ENCODE assay signal across 25 cellular contexts in the genomic region with DNA sequence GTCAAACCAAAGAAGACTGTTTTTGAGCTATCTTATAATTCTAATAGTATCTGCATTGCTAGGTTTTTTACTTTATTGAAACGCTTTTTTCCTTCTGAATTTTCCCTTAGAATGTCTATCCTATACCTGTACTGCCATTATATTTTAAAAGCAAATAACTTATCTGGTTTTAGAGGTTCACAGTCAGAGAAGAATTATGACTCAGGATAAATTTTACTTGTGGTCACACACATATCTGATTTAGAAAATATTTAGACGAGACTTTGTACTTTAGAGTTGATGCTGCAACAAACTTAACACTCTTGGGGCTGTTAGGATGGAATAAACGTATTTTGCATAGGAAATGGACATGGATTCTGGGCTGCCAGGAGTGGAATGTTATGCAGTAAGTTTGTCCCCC.
"Had no signal": no experiment of that assay in that cellular context is flagged by ENCODE, and none has a peak within 500 bp of the region (broad histone marks: within the 10 kb centered on the region; RNA-seq: fewer than 3 reads in every experiment).

No MANE protein-coding gene starts in this region.

- H3K27ac Mint-ChIP-seq: dendritic cell treated with granulocyte-macrophage colony-stimulating factor and Interleukin-4, amounts not matched to agents 40 ng/mL and 50 ng/mL, for 4 days; endodermal cell; mesothelial cell of epicardium had no signal

- DNase-seq: colonic mucosa; cortex of kidney; effector CD8-positive, alpha-beta T cell; effector memory CD8-positive, alpha-beta T cell; endodermal cell; esophagus squamous epithelium; foreskin fibroblast; foreskin melanocyte; gastrocnemius medialis; glutamatergic neuron; head of caudate nucleus; heart right ventricle; hippocampal formation; left cardiac atrium; left lung; left ventricle myocardium superior; lower lobe of right lung; mesenchymal stem cell had no signal

- H3K27me3 ChIP-seq: colonic mucosa, esophagus squamous epithelium, gastrocnemius medialis, heart right ventricle, left lung had no signal

- H3K9me3 Mint-ChIP-seq: dendritic cell treated with granulocyte-macrophage colony-stimulating factor and Interleukin-4, amounts not matched to agents 40 ng/mL and 50 ng/mL, for 4 days; effector memory CD8-positive, alpha-beta T cell; endodermal cell had no signal

- H3K4me3 Mint-ChIP-seq: dendritic cell treated with granulocyte-macrophage colony-stimulating factor and Interleukin-4, amounts not matched to agents 40 ng/mL and 50 ng/mL, for 4 days; effector memory CD8-positive, alpha-beta T cell; endodermal cell; mesothelial cell of epicardium had no signal

- H3K27ac ChIP-seq: colonic mucosa, epithelial cell of prostate, esophagus squamous epithelium, gastrocnemius medialis, heart right ventricle, left lung, lower lobe of right lung had no signal

- H3K36me3 ChIP-seq: colonic mucosa, gastrocnemius medialis, heart right ventricle, left lung, lower lobe of right lung had no signal

- H3K9me3 ChIP-seq: colonic mucosa, esophagus squamous epithelium, gastrocnemius medialis, heart right ventricle, left lung, lower lobe of right lung had no signal

- FAIRE-seq: endometrium, islet of Langerhans, keratinocyte had no signal

- H3K4me1 Mint-ChIP-seq: mesothelial cell of epicardium had no signal

- H3K27me3 Mint-ChIP-seq: dendritic cell treated with granulocyte-macrophage colony-stimulating factor and Interleukin-4, amounts not matched to agents 40 ng/mL and 50 ng/mL, for 4 days; effector memory CD8-positive, alpha-beta T cell had no signal

- H3K4me3 ChIP-seq: colonic mucosa, esophagus squamous epithelium, gastrocnemius medialis, heart right ventricle, left lung, lower lobe of right lung had no signal

- H3K4me1 ChIP-seq: colonic mucosa, esophagus squamous epithelium, left lung, lower lobe of right lung had no signal

- ATAC-seq: effector memory CD8-positive, alpha-beta T cell; esophagus mucosa; gastrocnemius medialis; heart right ventricle; left cardiac atrium; left lung; left ventricle myocardium superior; lower lobe of right lung had no signal
